ENCODE assay signal across 2 cellular contexts in genomic region chr16:26599786-26600107, GRCh38.
A peak's percentile ranks its signal among the peaks of the same experiment; 100 is the strongest.
TF ChIP-seq lines count a peak whose summit lies in the region.

No MANE protein-coding gene starts in this region.

TF ChIP-seq in H1, 55 proteins besides CTCF, POLR2A, EP300 and RAD21:
- no peak for TF ChIP-seq CHD2 (IDR thresholded peaks at IDR 0.05; ENCODE audit: low read length)
- peak; percentile 60; the same call in 1 of the 2 replicates for TF ChIP-seq JUND (IDR thresholded peaks at IDR 0.05; ENCODE audit: low read length)
TF ChIP-seq in H1: peak in this region for 1.

TF ChIP-seq in HepG2, 621 proteins besides CTCF, POLR2A, EP300 and RAD21:
- no peak for TF ChIP-seq MEIS2 (CRISPR knock-in tag; IDR thresholded peaks at IDR 0.05)
- no peak for TF ChIP-seq ELF1 (CRISPR knock-in tag; IDR thresholded peaks at IDR 0.05)
- TF ChIP-seq GLI4 (CRISPR knock-in tag; IDR thresholded peaks at IDR 0.05; ENCODE audit: borderline replicate concordance): no peak
- TF ChIP-seq PLSCR1 (CRISPR knock-in tag; IDR thresholded peaks at IDR 0.05; ENCODE audit: borderline replicate concordance): no peak
- no peak for TF ChIP-seq EZH2 (conservative IDR thresholded peaks at IDR 0.05; ENCODE audit: low read depth, low read length)
- no peak for TF ChIP-seq FUBP1 (CRISPR knock-in tag; IDR thresholded peaks at IDR 0.05; ENCODE audit: borderline replicate concordance)
- TF ChIP-seq KAT8 (CRISPR knock-in tag; IDR thresholded peaks at IDR 0.05): no peak
- no peak for TF ChIP-seq SNAPC2 (CRISPR knock-in tag; IDR thresholded peaks at IDR 0.05)
- no peak for TF ChIP-seq TRAFD1 (CRISPR knock-in tag; IDR thresholded peaks at IDR 0.05; ENCODE audit: borderline replicate concordance)
- TF ChIP-seq ZNF678 (CRISPR knock-in tag; IDR thresholded peaks at IDR 0.05): no peak
- no peak for TF ChIP-seq ZNF878 (CRISPR knock-in tag; IDR thresholded peaks at IDR 0.05)
- TF ChIP-seq RFX1 (IDR thresholded peaks at IDR 0.05): no peak
- no peak for TF ChIP-seq ZNF605 (CRISPR knock-in tag; IDR thresholded peaks at IDR 0.05)
- no peak for TF ChIP-seq ZBTB26 (CRISPR knock-in tag; IDR thresholded peaks at IDR 0.05; ENCODE audit: borderline replicate concordance)
- TF ChIP-seq DMTF1 (CRISPR knock-in tag; IDR thresholded peaks at IDR 0.05): no peak
